In genomic region chr13:75372517-75372916, GRCh38 we compare ENCODE assay signal across 8 cellular contexts.
DNase-seq lines count a peak whose midpoint lies in the region; TF ChIP-seq lines count a peak whose summit lies in the region.

No MANE protein-coding gene starts in this region.

- H3K27me3 Mint-ChIP-seq in activated CD4-positive, alpha-beta T cell treated with anti-CD3 and anti-CD28 coated beads, Interleukin-2, amount 10 ng/mL, durations not matched to agents 7 days and 5 days = peaks cover 2% of the 10 kb centered on the region
- H3K27me3 Mint-ChIP-seq in H9 (ENCODE audit: low read depth) = no peaks in the 10 kb centered on the region

- no peak overlapping the region for H4K8ac ChIP-seq in H9 (replicated peaks; ENCODE audit: insufficient read length, low read depth, low read length)

- H3K4me3 Mint-ChIP-seq in activated CD4-positive, alpha-beta T cell treated with anti-CD3 and anti-CD28 coated beads, Interleukin-2, amount 10 ng/mL, durations not matched to agents 7 days and 5 days = no peak overlapping the region
- H3K4me3 Mint-ChIP-seq in H9 = no peak overlapping the region

- H3K27me3 ChIP-seq in H9 (ENCODE audit: insufficient read depth, low read length) (no peaks in the 10 kb centered on the region), parathyroid adenoma (ENCODE audit: control insufficient read depth, insufficient read depth, low read length) (no peaks in the 10 kb centered on the region)
- H3K27me3 ChIP-seq in effector memory CD4-positive, alpha-beta T cell (replicated peaks; ENCODE audit: control insufficient read depth, insufficient read depth, low read length, poor library complexity, severe bottlenecking) = no peaks in the 10 kb centered on the region

- H3K4me3 ChIP-seq in LNCaP clone FGC (ENCODE audit: low read depth, low read length) (no peak overlapping the region), foreskin fibroblast (ENCODE audit: low read depth in 1 of 2, low read length in 2 of 2) (no peak overlapping the region), parathyroid adenoma (ENCODE audit: low read depth, low read length) (no peak overlapping the region)
- no peak overlapping the region for H3K4me3 ChIP-seq in effector memory CD4-positive, alpha-beta T cell (ENCODE audit: insufficient read depth, low read depth, low read length, poor library complexity, severe bottlenecking)

- no peak overlapping the region for H3T11ph ChIP-seq in H9 (ENCODE audit: low read length)

- no peaks in the 10 kb centered on the region for H3K36me3 ChIP-seq in parathyroid adenoma (ENCODE audit: control insufficient read depth, insufficient read depth, low read length)
- no peaks in the 10 kb centered on the region for H3K36me3 ChIP-seq in effector memory CD4-positive, alpha-beta T cell (ENCODE audit: control insufficient read depth, insufficient read depth, low read length)

- no peaks in the 10 kb centered on the region for H3K4me1 Mint-ChIP-seq in activated CD4-positive, alpha-beta T cell treated with anti-CD3 and anti-CD28 coated beads, Interleukin-2, amount 10 ng/mL, durations not matched to agents 7 days and 5 days
- H3K4me1 Mint-ChIP-seq in H9 = peaks cover 0 to 10% of the 10 kb centered on the region in 2 experiments; a peak in 2 of 4 replicates

- H4K20me1 ChIP-seq in H9 (ENCODE audit: control insufficient read depth, insufficient read depth, insufficient read length) = no peaks in the 10 kb centered on the region

- H3K23me2 ChIP-seq in H9 (ENCODE audit: insufficient read length, low read depth, low read length, poor library complexity, severe bottlenecking) = no peaks in the 10 kb centered on the region

- no peak overlapping the region for H3K4ac ChIP-seq in H9 (ENCODE audit: low read depth, low read length)

- H3K9ac ChIP-seq in H9 (ENCODE audit: extremely low read depth, insufficient read length, low read length) (no peak overlapping the region), parathyroid adenoma (no peak overlapping the region)

- H3K4me1 ChIP-seq in H9 (ENCODE audit: insufficient read depth, low read length) = peaks cover 2% of the 10 kb centered on the region; the same call in 1 of the 2 replicates
- peaks cover 3% of the 10 kb centered on the region for H3K4me1 ChIP-seq in parathyroid adenoma
- no peaks in the 10 kb centered on the region for H3K4me1 ChIP-seq in effector memory CD4-positive, alpha-beta T cell (ENCODE audit: control insufficient read depth, insufficient read depth, low read length, poor library complexity, severe bottlenecking)

- no peak overlapping the region for H2BK15ac ChIP-seq in H9 (ENCODE audit: low read depth, low read length)

- H3K23ac ChIP-seq in H9 (ENCODE audit: insufficient read length, low read depth, low read length) = no peak overlapping the region

- H4K5ac ChIP-seq in H9 (ENCODE audit: insufficient read length, low read depth, low read length) = no peak overlapping the region

- H2BK12ac ChIP-seq in H9 (ENCODE audit: insufficient read length, low read depth, low read length) = no peak overlapping the region

- POLR2A ChIA-PET in activated CD4-positive, alpha-beta T cell treated with anti-CD3 and anti-CD28 coated beads, Interleukin-2, amount 10 ng/mL, durations not matched to agents 7 days and 5 days (lab: Charles Lee) = interaction anchor here (0.5 to 0.6 kb wide), 2 partner anchors 111 to 262 kb away, joined by 3 read pairs; no protein-coding TSS in a partner anchor

- H2AFZ ChIP-seq in H9 (ENCODE audit: low read length) = no peak overlapping the region
- H2AFZ ChIP-seq in parathyroid adenoma = peak overlapping the region; percentile 78

- H3K18ac ChIP-seq in H9 (ENCODE audit: insufficient read length, low read depth, low read length) = no peak overlapping the region

- no peak overlapping the region for H4K91ac ChIP-seq in H9 (ENCODE audit: insufficient read length, low read depth, low read length)

- no peaks in the 10 kb centered on the region for H3K9me3 Mint-ChIP-seq in activated CD4-positive, alpha-beta T cell treated with anti-CD3 and anti-CD28 coated beads, Interleukin-2, amount 10 ng/mL, durations not matched to agents 7 days and 5 days
- H3K9me3 Mint-ChIP-seq in H9 = no peaks in the 10 kb centered on the region

- H3K9me3 ChIP-seq in H9 (ENCODE audit: control insufficient read depth, low read depth, low read length) (no peaks in the 10 kb centered on the region), parathyroid adenoma (ENCODE audit: control insufficient read depth, low read length) (no peaks in the 10 kb centered on the region)
- H3K9me3 ChIP-seq in effector memory CD4-positive, alpha-beta T cell (ENCODE audit: control insufficient read depth, low read length) = no peaks in the 10 kb centered on the region

- peak; percentile 36 for DNase-seq in activated CD4-positive, alpha-beta T cell treated with anti-CD3 and anti-CD28 coated beads, Interleukin-2, amount 10 ng/mL, durations not matched to agents 7 days and 5 days
- DNase-seq in activated CD4-positive, alpha-beta T cell treated with anti-CD3 and anti-CD28 coated beads for 48 hours = no peak
- DNase-seq in H9 (no peak), LNCaP clone FGC (ENCODE audit: low read depth) (no peak), SW480 (ENCODE audit: low spot score) (peak; percentile 35), foreskin fibroblast (peak; percentile 20 to 69)
- no peak for DNase-seq in effector memory CD4-positive, alpha-beta T cell

- H2BK5ac ChIP-seq in H9 (ENCODE audit: insufficient read length, low read length) = no peak overlapping the region

- no peak overlapping the region for H2BK20ac ChIP-seq in H9 (ENCODE audit: low read depth, low read length, poor library complexity, severe bottlenecking)

- H3K27ac Mint-ChIP-seq in activated CD4-positive, alpha-beta T cell treated with anti-CD3 and anti-CD28 coated beads, Interleukin-2, amount 10 ng/mL, durations not matched to agents 7 days and 5 days = no peak overlapping the region
- no peak overlapping the region for H3K27ac Mint-ChIP-seq in H9

- TF ChIP-seq CTCF in H9 (conservative IDR thresholded peaks at IDR 0.05) = peak; percentile 80
- TF ChIP-seq CTCF in LNCaP clone FGC (IDR thresholded peaks at IDR 0.05; ENCODE audit: control insufficient read depth, extremely low read depth, insufficient read depth) = peak; percentile 18; the same call in 1 of the 2 replicates
- peak; percentile 63 for TF ChIP-seq CTCF in foreskin fibroblast (IDR thresholded peaks at IDR 0.05; ENCODE audit: low read depth, low read length)
- peak; percentile 65 for TF ChIP-seq CTCF in parathyroid adenoma (IDR thresholded peaks at IDR 0.05)

- no peak overlapping the region for H2AK5ac ChIP-seq in H9 (ENCODE audit: insufficient read length, low read length)

- H3K14ac ChIP-seq in H9 (ENCODE audit: insufficient read depth, low read length) = no peak overlapping the region

- 0 out of 2 replicates have a peak, but pooled peaks cover 1% of the 10 kb centered on the region for H3K79me2 ChIP-seq in H9 (ENCODE audit: insufficient read depth, low read length)
- H3K79me2 ChIP-seq in parathyroid adenoma = no peaks in the 10 kb centered on the region

- H3K27ac ChIP-seq in H9 (ENCODE audit: insufficient read length, low read depth, low read length) (no peak overlapping the region), parathyroid adenoma (peak overlapping the region; percentile 81)
- no peak overlapping the region for H3K27ac ChIP-seq in effector memory CD4-positive, alpha-beta T cell (ENCODE audit: insufficient read depth, low read length, poor library complexity, severe bottlenecking)

- peaks cover 2% of the 10 kb centered on the region for H3K79me1 ChIP-seq in H9 (ENCODE audit: insufficient read depth, low read depth, low read length, poor library complexity, severe bottlenecking)

- H3K56ac ChIP-seq in H9 (ENCODE audit: insufficient read length, low read depth, low read length) = no peak overlapping the region

- CTCF ChIA-PET in activated CD4-positive, alpha-beta T cell treated with anti-CD3 and anti-CD28 coated beads, Interleukin-2, amount 10 ng/mL, durations not matched to agents 7 days and 5 days (lab: Charles Lee) = interaction anchor here (1.1 to 2.1 kb wide), 2 partner anchors 14 to 46 kb away, joined by 3 to 4 read pairs; no protein-coding TSS in a partner anchor

- no CpG with 5 or more reads among the region's 1 CpG for WGBS in H9 (ENCODE audit: extremely low coverage, insufficient read length, low lambda C conversion rate)

- H3K4me2 ChIP-seq in H9 (ENCODE audit: insufficient read depth, insufficient read length, low read length) (no peak overlapping the region), parathyroid adenoma (ENCODE audit: low read length) (no peak overlapping the region)

- H3K36me3 Mint-ChIP-seq in activated CD4-positive, alpha-beta T cell treated with anti-CD3 and anti-CD28 coated beads, Interleukin-2, amount 10 ng/mL, durations not matched to agents 7 days and 5 days (ENCODE audit: low read depth) = no peaks in the 10 kb centered on the region
- no peaks in the 10 kb centered on the region for H3K36me3 Mint-ChIP-seq in H9 (ENCODE audit: insufficient read depth in 1 of 3, low read depth in 3 of 3)

- H2BK120ac ChIP-seq in H9 (ENCODE audit: low read depth, low read length, poor library complexity, severe bottlenecking) = no peak overlapping the region

Comparison
In these comparisons a context has a peak if more than half of its experiments do, and no peak if none do; other contexts are left out.
1. DNase-seq: peak in activated CD4-positive, alpha-beta T cell treated with anti-CD3 and anti-CD28 coated beads, Interleukin-2, amount 10 ng/mL, durations not matched to agents 7 days and 5 days (single experiment), SW480 (single experiment) and foreskin fibroblast (2 of 2); none in activated CD4-positive, alpha-beta T cell treated with anti-CD3 and anti-CD28 coated beads for 48 hours (single experiment), H9 (single experiment), LNCaP clone FGC (single experiment) and effector memory CD4-positive, alpha-beta T cell (0 of 3).
2. CTCF ChIP-seq: peak in every context shown above with its lines; median percentile 80 in H9; 65 in parathyroid adenoma; 63 in foreskin fibroblast; 18 in LNCaP clone FGC.